Comparison of ENCODE assay signal across 14 cellular contexts in the genomic region with DNA sequence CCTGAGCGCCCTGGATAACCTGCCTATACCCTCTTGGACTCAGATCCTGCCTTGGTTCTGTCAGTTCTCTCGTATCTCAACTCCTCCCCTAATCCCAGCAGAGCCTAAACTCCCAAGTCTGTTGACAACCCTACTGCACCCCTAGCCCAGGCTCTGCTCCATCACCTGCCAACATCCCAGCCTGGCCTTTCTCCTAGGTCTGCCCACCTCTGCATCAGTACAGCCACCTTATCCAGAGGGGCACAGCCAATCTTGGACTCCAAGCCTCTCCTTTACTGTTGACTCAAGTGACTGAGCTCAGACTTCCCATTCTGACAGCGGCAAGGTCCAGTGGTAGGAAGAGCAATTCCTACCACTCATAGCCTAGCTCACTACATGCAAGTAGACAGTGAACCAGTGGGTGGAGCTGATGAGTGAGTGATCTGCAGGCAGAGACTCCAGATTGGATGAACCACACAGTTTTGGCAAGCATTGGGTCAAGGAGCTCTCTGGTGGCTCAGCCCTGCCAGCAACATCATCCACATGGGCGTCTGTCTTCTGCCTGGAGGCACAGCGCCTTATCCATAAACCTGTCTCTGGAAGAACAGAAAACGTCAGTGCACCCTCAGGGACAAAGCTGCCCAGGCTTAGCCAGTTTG. TPM values are rescaled to one million over a fixed set of nuclear protein-coding genes. Genes with fewer than 3 reads are reported as not detected.
DNase-seq lines count a peak whose midpoint lies in the region; ATAC-seq, FAIRE-seq and TF ChIP-seq lines count a peak whose summit lies in the region.
"Had no signal": no experiment of that assay in that cellular context is flagged by ENCODE, and none has a peak within 500 bp of the region (broad histone marks: within the 10 kb centered on the region; RNA-seq: fewer than 3 reads in every experiment).

No MANE protein-coding gene starts in this region.

- no peaks in the 10 kb centered on the region for H3K79me2 ChIP-seq in Loucy (ENCODE audit: insufficient read depth, low read length)
- H3K79me2 ChIP-seq in trophoblast cell (ENCODE audit: control insufficient read depth, insufficient read depth, low read length, poor library complexity) = no peaks in the 10 kb centered on the region

- no peak overlapping the region for H4K12ac ChIP-seq in trophoblast cell (ENCODE audit: low read depth, low read length)

- no peaks in the 10 kb centered on the region for H3K79me1 ChIP-seq in trophoblast cell (ENCODE audit: low read length)

- intact Hi-C loops in activated CD8-positive, alpha-beta T cell treated with anti-CD3 and anti-CD28 coated beads for 36 hours (cut with micrococcal nuclease) = no loop called here

- peaks cover 6% of the 10 kb centered on the region for H3K4me1 Mint-ChIP-seq in activated CD8-positive, alpha-beta T cell treated with anti-CD3 and anti-CD28 coated beads for 36 hours (ENCODE audit: low read depth)
- H3K4me1 Mint-ChIP-seq in activated CD8-positive, alpha-beta T cell treated with anti-CD3 and anti-CD28 coated beads, Interleukin-2, amount 10 ng/mL, durations not matched to agents 7 days and 5 days (ENCODE audit: low read depth) = peaks cover 5% of the 10 kb centered on the region
- peaks cover 9% of the 10 kb centered on the region for H3K4me1 Mint-ChIP-seq in activated naive CD8-positive, alpha-beta T cell treated with anti-CD3 and anti-CD28 coated beads for 36 hours

- H2AK5ac ChIP-seq in trophoblast cell (ENCODE audit: low read length) = no peak overlapping the region

- H3K27me3 ChIP-seq in Loucy (ENCODE audit: insufficient read depth, low read length, poor library complexity, severe bottlenecking) (no peaks in the 10 kb centered on the region), trophoblast cell (ENCODE audit: insufficient read depth, low read length) (no peaks in the 10 kb centered on the region)
- H3K27me3 ChIP-seq: body of pancreas had no signal

- no peak overlapping the region for H3K14ac ChIP-seq in trophoblast cell (ENCODE audit: low read length)

- no peak for TF ChIP-seq CTCF in activated CD8-positive, alpha-beta T cell treated with anti-CD3 and anti-CD28 coated beads for 36 hours (IDR thresholded peaks at IDR 0.05)
- peak; percentile 47 for TF ChIP-seq CTCF in Loucy (conservative IDR thresholded peaks at IDR 0.05; ENCODE audit: low read length)
- TF ChIP-seq CTCF in cardiac fibroblast (IDR thresholded peaks at IDR 0.05; ENCODE audit: low read depth, low read length) = peak; percentile 19

- no peaks in the 10 kb centered on the region for H3K27me3 Mint-ChIP-seq in activated CD8-positive, alpha-beta T cell treated with anti-CD3 and anti-CD28 coated beads for 36 hours
- H3K27me3 Mint-ChIP-seq in activated CD8-positive, alpha-beta T cell treated with anti-CD3 and anti-CD28 coated beads, Interleukin-2, amount 10 ng/mL, durations not matched to agents 7 days and 5 days (ENCODE audit: low read depth) = no peaks in the 10 kb centered on the region
- H3K27me3 Mint-ChIP-seq in activated naive CD8-positive, alpha-beta T cell treated with anti-CD3 and anti-CD28 coated beads for 36 hours = no peaks in the 10 kb centered on the region

- H3K4ac ChIP-seq in trophoblast cell (ENCODE audit: low read depth, low read length) = no peak overlapping the region

- FAIRE-seq in GM12892 (lab: Jason Lieb, UNC) = no peak
- FAIRE-seq: islet of Langerhans, TTC549 had no signal

- no CpG with 5 or more reads among the region's 6 CpGs for WGBS in trophoblast cell (ENCODE audit: extremely low coverage, insufficient coverage, insufficient read length)

- H4K91ac ChIP-seq in trophoblast cell (ENCODE audit: low read depth, low read length) = no peak overlapping the region

- CTCF ChIA-PET in activated CD8-positive, alpha-beta T cell treated with anti-CD3 and anti-CD28 coated beads for 36 hours (lab: Charles Lee) = interaction anchor here (0.9 to 1.4 kb wide), 3 partner anchors 9 to 36 kb away, joined by 3 to 4 read pairs (median 3); no protein-coding TSS in a partner anchor
- CTCF ChIA-PET in activated CD8-positive, alpha-beta T cell treated with anti-CD3 and anti-CD28 coated beads, Interleukin-2, amount 10 ng/mL, durations not matched to agents 7 days and 5 days (lab: Charles Lee) = interaction anchor here (0.6 to 9.1 kb wide), 6 partner anchors 9 to 394 kb away, joined by 3 to 107 read pairs (median 4); partner anchors contain the start of gene TRMO

- H3K27ac Mint-ChIP-seq in activated CD8-positive, alpha-beta T cell treated with anti-CD3 and anti-CD28 coated beads for 36 hours = no peak overlapping the region
- H3K27ac Mint-ChIP-seq in activated CD8-positive, alpha-beta T cell treated with anti-CD3 and anti-CD28 coated beads, Interleukin-2, amount 10 ng/mL, durations not matched to agents 7 days and 5 days = no peak overlapping the region
- no peak overlapping the region for H3K27ac Mint-ChIP-seq in activated naive CD8-positive, alpha-beta T cell treated with anti-CD3 and anti-CD28 coated beads for 36 hours

- H3K9me3 ChIP-seq in Loucy (ENCODE audit: insufficient read depth, low read depth, low read length) = no peaks in the 10 kb centered on the region
- no peaks in the 10 kb centered on the region for H3K9me3 ChIP-seq in trophoblast cell (ENCODE audit: insufficient read depth, low read depth, low read length)
- H3K9me3 ChIP-seq: body of pancreas, thoracic aorta had no signal

- H2AFZ ChIP-seq in Loucy (ENCODE audit: low read length) (no peak overlapping the region), trophoblast cell (ENCODE audit: insufficient read depth, low read length, poor library complexity) (no peak overlapping the region)

- no peak overlapping the region for H3K18ac ChIP-seq in trophoblast cell (ENCODE audit: low read length)

- no peaks in the 10 kb centered on the region for H3K9me2 ChIP-seq in Loucy (replicated peaks; ENCODE audit: low read depth, low read length)

- no peak overlapping the region for H4K8ac ChIP-seq in trophoblast cell (ENCODE audit: low read depth, low read length)

- H3K36me3 Mint-ChIP-seq in activated CD8-positive, alpha-beta T cell treated with anti-CD3 and anti-CD28 coated beads for 36 hours (ENCODE audit: low read depth) = no peaks in the 10 kb centered on the region
- peaks cover 9% of the 10 kb centered on the region for H3K36me3 Mint-ChIP-seq in activated CD8-positive, alpha-beta T cell treated with anti-CD3 and anti-CD28 coated beads, Interleukin-2, amount 10 ng/mL, durations not matched to agents 7 days and 5 days (ENCODE audit: low read depth)
- H3K36me3 Mint-ChIP-seq in activated naive CD8-positive, alpha-beta T cell treated with anti-CD3 and anti-CD28 coated beads for 36 hours = peaks cover 6% of the 10 kb centered on the region

- H3K27ac ChIP-seq in trophoblast cell (ENCODE audit: low read depth, low read length) = no peak overlapping the region
- H3K27ac ChIP-seq: body of pancreas, thoracic aorta had no signal

- H3F3A ChIP-seq in Loucy (ENCODE audit: low read depth) = no peaks in the 10 kb centered on the region

- no peak overlapping the region for H2BK12ac ChIP-seq in trophoblast cell (ENCODE audit: low read length)

- H4K20me1 ChIP-seq in Loucy (ENCODE audit: insufficient read depth, low read length, poor library complexity, severe bottlenecking) = no peaks in the 10 kb centered on the region

- no peaks in the 10 kb centered on the region for H3K36me3 ChIP-seq in Loucy (ENCODE audit: insufficient read depth, low read length)
- H3K36me3 ChIP-seq in trophoblast cell (ENCODE audit: control insufficient read depth in 1 of 2, insufficient read depth in 2 of 2, low read length in 2 of 2) = no peaks in the 10 kb centered on the region
- H3K36me3 ChIP-seq: thoracic aorta had no signal

- DNase-seq in activated CD8-positive, alpha-beta T cell treated with anti-CD3 and anti-CD28 coated beads for 36 hours = peak; percentile 32
- no peak for DNase-seq in activated CD8-positive, alpha-beta T cell treated with anti-CD3 and anti-CD28 coated beads, Interleukin-2, amount 10 ng/mL, durations not matched to agents 7 days and 5 days
- DNase-seq in cardiac fibroblast (ENCODE audit: low read depth in 2 of 2) = peak; percentile 16 to 29
- peak; percentile 13 to 30 for DNase-seq in trophoblast cell
- DNase-seq in GM12892 (ENCODE audit: insufficient read length) = no peak
- no peak for DNase-seq in activated naive CD8-positive, alpha-beta T cell treated with anti-CD3 and anti-CD28 coated beads for 36 hours
- DNase-seq: body of pancreas had no signal

- H3K9me3 Mint-ChIP-seq in activated CD8-positive, alpha-beta T cell treated with anti-CD3 and anti-CD28 coated beads for 36 hours = no peaks in the 10 kb centered on the region
- no peaks in the 10 kb centered on the region for H3K9me3 Mint-ChIP-seq in activated CD8-positive, alpha-beta T cell treated with anti-CD3 and anti-CD28 coated beads, Interleukin-2, amount 10 ng/mL, durations not matched to agents 7 days and 5 days (ENCODE audit: insufficient read depth)
- H3K9me3 Mint-ChIP-seq in activated naive CD8-positive, alpha-beta T cell treated with anti-CD3 and anti-CD28 coated beads for 36 hours = peaks cover 4% of the 10 kb centered on the region

- H3K4me2 ChIP-seq in Loucy (ENCODE audit: low read depth, low read length, poor library complexity, severe bottlenecking) (no peak overlapping the region), trophoblast cell (ENCODE audit: low read length) (no peak overlapping the region)
- H3K4me2 ChIP-seq: smooth muscle cell had no signal

- H3K9ac ChIP-seq in Loucy (ENCODE audit: low read depth, low read length, poor library complexity, severe bottlenecking) (no peak overlapping the region), trophoblast cell (ENCODE audit: low read length) (no peak overlapping the region)

- H2BK120ac ChIP-seq in trophoblast cell (ENCODE audit: insufficient read depth, low read length, poor library complexity) = no peak overlapping the region

- H3K4me1 ChIP-seq in Loucy (ENCODE audit: insufficient read depth, low read length, poor library complexity, severe bottlenecking) (no peaks in the 10 kb centered on the region), trophoblast cell (ENCODE audit: control insufficient read depth in 1 of 2, insufficient read depth in 2 of 2, low read length in 2 of 2) (no peaks in the 10 kb centered on the region)

- POLR2A ChIA-PET in activated CD8-positive, alpha-beta T cell treated with anti-CD3 and anti-CD28 coated beads for 36 hours (lab: Charles Lee) = interaction anchor here (1.2 kb wide), 2 partner anchors 14 to 142 kb away, joined by 3 read pairs; no protein-coding TSS in a partner anchor
- POLR2A ChIA-PET in activated CD8-positive, alpha-beta T cell treated with anti-CD3 and anti-CD28 coated beads, Interleukin-2, amount 10 ng/mL, durations not matched to agents 7 days and 5 days (lab: Charles Lee) = interaction anchor here (0.8 to 1.1 kb wide), 2 partner anchors 9 to 27 kb away, joined by 3 to 6 read pairs; partner anchors contain the start of gene TRMO

- no peak overlapping the region for H2BK5ac ChIP-seq in trophoblast cell (ENCODE audit: low read depth, low read length, poor library complexity)

- no peak overlapping the region for H3K4me3 ChIP-seq in Loucy (ENCODE audit: low read length, poor library complexity, severe bottlenecking)
- H3K4me3 ChIP-seq in cardiac fibroblast (replicated peaks in 1 of 2; ENCODE audit: low read depth in 2 of 2, low read length in 2 of 2) = no peak overlapping the region
- H3K4me3 ChIP-seq in trophoblast cell (ENCODE audit: low read depth, low read length) = peak overlapping the region; percentile 6
- H3K4me3 ChIP-seq: body of pancreas, smooth muscle cell, thoracic aorta had no signal

- ATAC-seq in activated CD8-positive, alpha-beta T cell treated with anti-CD3 and anti-CD28 coated beads for 36 hours = peak; percentile 67
- no peak for ATAC-seq in activated CD8-positive, alpha-beta T cell treated with anti-CD3 and anti-CD28 coated beads, Interleukin-2, amount 10 ng/mL, durations not matched to agents 7 days and 5 days
- ATAC-seq in HG02763 (IDR thresholded peaks at IDR 0.05; ENCODE audit: unreplicated experiment) = no peak
- ATAC-seq: body of pancreas had no signal

- no peak overlapping the region for H3K4me3 Mint-ChIP-seq in activated CD8-positive, alpha-beta T cell treated with anti-CD3 and anti-CD28 coated beads for 36 hours
- no peak overlapping the region for H3K4me3 Mint-ChIP-seq in activated CD8-positive, alpha-beta T cell treated with anti-CD3 and anti-CD28 coated beads, Interleukin-2, amount 10 ng/mL, durations not matched to agents 7 days and 5 days
- H3K4me3 Mint-ChIP-seq in activated naive CD8-positive, alpha-beta T cell treated with anti-CD3 and anti-CD28 coated beads for 36 hours = no peak overlapping the region

- TF ChIP-seq POLR2A in GM12892 (IDR thresholded peaks at IDR 0.05; ENCODE audit: low read depth, low read length) = no peak

- no peak overlapping the region for H3K23ac ChIP-seq in trophoblast cell (ENCODE audit: low read length)

RNA-seq across cellular contexts. Expression of gene TRMO, which starts 26.5 kb away (rescaled TPM):
- 10 to 100 TPM; 12.6 to 13.3 TPM for total RNA-seq in activated CD8-positive, alpha-beta T cell treated with anti-CD3 and anti-CD28 coated beads for 36 hours
- total RNA-seq in activated CD8-positive, alpha-beta T cell treated with anti-CD3 and anti-CD28 coated beads, Interleukin-2, amount 10 ng/mL, durations not matched to agents 7 days and 5 days = 10 to 100 TPM; 18.7 to 19.2 TPM
- 3.0 and 3.4 TPM in 2 replicates for polyA plus RNA-seq in trophoblast cell (2013)
- 7.7 TPM for polyA plus RNA-seq in GM12892 (2012; ENCODE audit: missing spikeins)
- 10 to 100 TPM; 17.7 to 18.1 TPM for total RNA-seq in activated naive CD8-positive, alpha-beta T cell treated with anti-CD3 and anti-CD28 coated beads for 36 hours

RNA-seq across cellular contexts. Expression of gene HEMGN, which starts 42.2 kb away (rescaled TPM):
- total RNA-seq in activated CD8-positive, alpha-beta T cell treated with anti-CD3 and anti-CD28 coated beads for 36 hours = 1 to 10 TPM; 1.2 to 1.4 TPM
- total RNA-seq in activated CD8-positive, alpha-beta T cell treated with anti-CD3 and anti-CD28 coated beads, Interleukin-2, amount 10 ng/mL, durations not matched to agents 7 days and 5 days = 1 to 10 TPM; 1.2 to 1.6 TPM
- not detected in 2 replicates for polyA plus RNA-seq in trophoblast cell (2013)
- polyA plus RNA-seq in GM12892 (2012; ENCODE audit: missing spikeins) = not detected
- total RNA-seq in activated naive CD8-positive, alpha-beta T cell treated with anti-CD3 and anti-CD28 coated beads for 36 hours = 1 to 10 TPM; 1.9 to 2.6 TPM
- total RNA-seq: body of pancreas, LHCN-M2, smooth muscle cell had no signal
- polyA plus RNA-seq: smooth muscle cell had no signal

RNA-seq across cellular contexts. Expression of gene FOXE1, which starts 42.8 kb away (rescaled TPM):
- under 1 TPM in 1 of 2 experiments, not detected in 1; 0.09 TPM for total RNA-seq in activated CD8-positive, alpha-beta T cell treated with anti-CD3 and anti-CD28 coated beads for 36 hours
- under 1 TPM in 1 of 2 experiments, not detected in 1; 0.08 TPM for total RNA-seq in activated CD8-positive, alpha-beta T cell treated with anti-CD3 and anti-CD28 coated beads, Interleukin-2, amount 10 ng/mL, durations not matched to agents 7 days and 5 days
- not detected in 2 replicates for polyA plus RNA-seq in trophoblast cell (2013)
- polyA plus RNA-seq in GM12892 (2012; ENCODE audit: missing spikeins) = not detected
- total RNA-seq in activated naive CD8-positive, alpha-beta T cell treated with anti-CD3 and anti-CD28 coated beads for 36 hours = not detected
- total RNA-seq: body of pancreas, LHCN-M2, smooth muscle cell had no signal
- polyA plus RNA-seq: smooth muscle cell had no signal

Comparison
In these comparisons a context has a peak if more than half of its experiments do, and no peak if none do; other contexts are left out.
1. DNase-seq: peak in activated CD8-positive, alpha-beta T cell treated with anti-CD3 and anti-CD28 coated beads for 36 hours (single experiment), cardiac fibroblast (2 of 2) and trophoblast cell (2 of 2); none in activated CD8-positive, alpha-beta T cell treated with anti-CD3 and anti-CD28 coated beads, Interleukin-2, amount 10 ng/mL, durations not matched to agents 7 days and 5 days (single experiment), GM12892 (single experiment) and activated naive CD8-positive, alpha-beta T cell treated with anti-CD3 and anti-CD28 coated beads for 36 hours (single experiment).